In genomic region chr1:205749826-205750682, GRCh38 we compare ENCODE assay signal across 1 cellular context.
TF ChIP-seq lines count a peak whose summit lies in the region.

Gene NUCKS1 (minus strand): TSS chr1:205750182. CDS start chr1:205749973, 209 bp downstream.

TF ChIP-seq in GM12878, 131 proteins besides CTCF, POLR2A, EP300 and RAD21 (continued from another document):
- TF ChIP-seq CUX1 (IDR thresholded peaks at IDR 0.05; ENCODE audit: insufficient replicate concordance, low read depth, low read length) (no peak), WRNIP1 (IDR thresholded peaks at IDR 0.05; ENCODE audit: borderline replicate concordance, low read depth, low read length) (no peak)
TF ChIP-seq in GM12878: peak in this region for 57.
